Comparison of ENCODE assay signal across 1 cellular context in the genomic region with DNA sequence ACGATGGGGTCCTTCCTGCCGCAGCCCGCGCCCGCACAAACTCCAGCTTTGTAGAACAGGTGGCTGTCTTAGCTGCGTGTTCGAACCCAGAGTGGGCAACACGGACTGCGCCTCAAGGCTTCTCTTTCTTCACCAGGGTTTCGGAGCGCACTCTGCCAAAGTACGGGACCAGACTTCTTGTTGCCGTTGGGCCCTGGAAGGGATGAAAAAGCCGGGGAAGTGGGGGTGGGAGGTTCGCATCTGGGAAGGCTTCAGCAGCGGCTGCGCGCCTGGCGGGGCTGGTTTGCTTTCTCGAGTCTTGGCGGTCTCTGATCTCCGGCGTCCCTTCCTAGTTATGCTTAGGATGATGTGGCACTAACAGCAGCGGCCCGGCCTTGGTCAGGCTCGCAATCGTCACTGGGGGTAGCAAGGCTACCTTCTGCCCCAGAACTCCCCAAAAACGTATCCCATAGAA.
TF ChIP-seq lines count a peak whose summit lies in the region.

No MANE protein-coding gene starts in this region.

TF ChIP-seq in HepG2, 621 proteins besides CTCF, POLR2A, EP300 and RAD21 (continued from another document):
- TF ChIP-seq, protein P1, sequence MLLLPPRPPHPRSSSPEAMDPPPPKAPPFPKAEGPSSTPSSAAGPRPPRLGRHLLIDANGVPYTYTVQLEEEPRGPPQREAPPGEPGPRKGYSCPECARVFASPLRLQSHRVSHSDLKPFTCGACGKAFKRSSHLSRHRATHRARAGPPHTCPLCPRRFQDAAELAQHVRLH (CRISPR knock-in tag; IDR thresholded peaks at IDR 0.05; ENCODE audit: borderline replicate concordance, low read depth): no peak
- TF ChIP-seq, protein P2, sequence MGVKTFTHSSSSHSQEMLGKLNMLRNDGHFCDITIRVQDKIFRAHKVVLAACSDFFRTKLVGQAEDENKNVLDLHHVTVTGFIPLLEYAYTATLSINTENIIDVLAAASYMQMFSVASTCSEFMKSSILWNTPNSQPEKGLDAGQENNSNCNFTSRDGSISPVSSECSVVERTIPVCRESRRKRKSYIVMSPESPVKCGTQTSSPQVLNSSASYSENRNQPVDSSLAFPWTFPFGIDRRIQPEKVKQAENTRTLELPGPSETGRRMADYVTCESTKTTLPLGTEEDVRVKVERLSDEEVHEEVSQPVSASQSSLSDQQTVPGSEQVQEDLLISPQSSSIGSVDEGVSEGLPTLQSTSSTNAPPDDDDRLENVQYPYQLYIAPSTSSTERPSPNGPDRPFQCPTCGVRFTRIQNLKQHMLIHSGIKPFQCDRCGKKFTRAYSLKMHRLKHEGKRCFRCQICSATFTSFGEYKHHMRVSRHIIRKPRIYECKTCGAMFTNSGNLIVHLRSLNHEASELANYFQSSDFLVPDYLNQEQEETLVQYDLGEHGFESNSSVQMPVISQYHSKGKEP (CRISPR knock-in tag; IDR thresholded peaks at IDR 0.05): no peak
- no peak for TF ChIP-seq ZNF256 (CRISPR knock-in tag; conservative IDR thresholded peaks at IDR 0.05)
- no peak for TF ChIP-seq TEF (CRISPR knock-in tag; IDR thresholded peaks at IDR 0.05)
- TF ChIP-seq MTF2 (CRISPR knock-in tag; IDR thresholded peaks at IDR 0.05; ENCODE audit: borderline replicate concordance): 0 out of 2 replicates have a peak, but pooled peaks have one; percentile 1
- TF ChIP-seq STAG1 (CRISPR knock-in tag; IDR thresholded peaks at IDR 0.05): no peak
- no peak for TF ChIP-seq KLF16 (CRISPR knock-in tag; IDR thresholded peaks at IDR 0.05)
- TF ChIP-seq ZNF577 (CRISPR knock-in tag; IDR thresholded peaks at IDR 0.05; ENCODE audit: borderline replicate concordance, low read depth): no peak
- TF ChIP-seq ZBTB40 (IDR thresholded peaks at IDR 0.05): no peak
- TF ChIP-seq ZBTB40 (CRISPR knock-in tag; IDR thresholded peaks at IDR 0.05): no peak
- no peak for TF ChIP-seq CC2D1A (CRISPR knock-in tag; IDR thresholded peaks at IDR 0.05)
